Comparison of ENCODE assay signal across 34 cellular contexts in the genomic region with DNA sequence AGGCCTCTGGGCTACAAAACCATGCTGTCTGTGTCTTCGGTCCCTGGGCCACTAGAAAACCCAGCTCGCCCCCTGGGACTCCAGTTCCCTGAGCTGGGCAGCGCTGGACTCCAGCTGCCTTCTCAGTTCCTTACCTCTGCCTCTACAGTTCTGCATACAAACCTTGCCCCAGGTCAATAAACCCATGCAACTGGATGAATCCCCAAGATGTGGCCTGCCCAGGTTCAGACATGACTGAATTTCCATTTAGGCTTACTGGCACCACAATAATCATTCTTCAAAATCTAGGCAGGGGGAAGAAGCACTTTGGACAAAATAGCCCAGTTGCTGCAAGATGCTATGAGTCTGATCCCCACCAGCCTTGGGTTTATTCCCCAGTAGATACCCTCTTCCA.
"Had no signal": no experiment of that assay in that cellular context is flagged by ENCODE, and none has a peak within 500 bp of the region (broad histone marks: within the 10 kb centered on the region; RNA-seq: fewer than 3 reads in every experiment).

No MANE protein-coding gene starts in this region.

- H3K9ac ChIP-seq: KMS-11 had no signal

- H3K4me2 ChIP-seq: KMS-11 had no signal

- DNase-seq: Karpas-422, Kasumi-1, KG1, MM.1S, MV-4-11, NCI-H1048, NCI-H1092, NCI-H1092 treated with DMSO at 0.1 percent for 48 hours, NCI-H1105, NCI-H1105 treated with DMSO at 0.1 percent for 48 hours, NCI-H1417, NCI-H1417 treated with DMSO at 0.1 percent for 48 hours, NCI-H1436, NCI-H1436 treated with DMSO at 0.1 percent for 48 hours, NCI-H146, NCI-H1694, NCI-H187, NCI-H187 treated with DMSO at 0.1 percent for 48 hours, NCI-H1930, NCI-H2029, NCI-H2029 treated with DMSO at 0.1 percent for 48 hours, NCI-H2081, NCI-H2081 treated with DMSO at 0.1 percent for 48 hours, NCI-H2107, NCI-H2171, NCI-H2171 treated with DMSO at 0.1 percent for 48 hours, NCI-H2227 treated with DMSO at 0.1 percent for 48 hours, NCI-H226, NCI-H345, NCI-H446, NCI-H446 treated with DMSO at 0.1 percent for 48 hours, NCI-H510A, NCI-H510A treated with DMSO at 0.1 percent for 48 hours had no signal

- H3K27ac ChIP-seq: KMS-11 had no signal
